In the genomic region with DNA sequence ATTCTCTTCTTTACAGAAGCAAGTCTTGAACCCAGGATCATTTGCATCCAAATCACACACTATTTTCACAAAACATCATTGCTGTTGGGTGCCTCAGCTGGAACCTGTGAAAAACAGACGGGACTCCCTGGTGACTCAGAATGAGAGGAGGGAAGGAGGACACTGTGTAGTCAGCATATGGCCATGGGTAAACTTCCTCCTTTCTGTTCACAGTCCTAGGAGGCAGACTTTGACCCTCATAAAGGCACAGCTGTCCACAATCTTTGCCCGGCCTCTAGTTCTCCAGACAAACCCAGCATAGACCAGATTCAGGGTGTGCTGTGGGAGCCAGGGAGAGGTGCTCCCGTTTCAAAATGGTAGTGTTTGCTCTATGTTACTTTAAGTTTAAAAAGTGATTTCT, we compare ENCODE assay signal across 9 cellular contexts.
DNase-seq lines count a peak whose midpoint lies in the region; ATAC-seq, FAIRE-seq and TF ChIP-seq lines count a peak whose summit lies in the region.
"Had no signal": no experiment of that assay in that cellular context is flagged by ENCODE, and none has a peak within 500 bp of the region (broad histone marks: within the 10 kb centered on the region; RNA-seq: fewer than 3 reads in every experiment).

No MANE protein-coding gene starts in this region.

- peak overlapping the region; percentile 12 to 54; a peak in 4 of 6 replicates for H3K27ac ChIP-seq in A549
- H3K27ac ChIP-seq in prostate gland = no peak overlapping the region

- no peak for FAIRE-seq in A549 (lab: Jason Lieb, UNC)

- H3K9me3 Mint-ChIP-seq in activated B cell treated with CpG ODN at 0.5 μM for 24 hours = no peaks in the 10 kb centered on the region
- no peaks in the 10 kb centered on the region for H3K9me3 Mint-ChIP-seq in chondrocyte (ENCODE audit: low read depth)
- H3K9me3 Mint-ChIP-seq: T-helper 1 cell treated with Interleukin-12 subunit alpha and Interleukin-12 subunit beta and Interleukin-4 antibody, amounts not matched to agents 30 μg/mL and 1 μg/mL, for 36 hours had no signal

- TF ChIP-seq POLR2A in A549 (IDR thresholded peaks at IDR 0.05; ENCODE audit: low read length) (no peak), prostate gland (IDR thresholded peaks at IDR 0.05) (no peak)

- DNase-seq in A549 (ENCODE audit: low read depth in 1 of 2, low spot score in 1 of 2) (peak; percentile 9 to 82), activated B cell treated with CpG ODN at 0.5 μM for 24 hours (no peak), prostate gland (ENCODE audit: low spot score) (peak; percentile 50), GM03348 (ENCODE audit: low spot score) (no peak), chondrocyte (ENCODE audit: low spot score) (no peak), GM13977 (ENCODE audit: low spot score) (no peak)

- H3K27me3 Mint-ChIP-seq in activated B cell treated with CpG ODN at 0.5 μM for 24 hours = peaks cover 2% of the 10 kb centered on the region
- no peaks in the 10 kb centered on the region for H3K27me3 Mint-ChIP-seq in chondrocyte (ENCODE audit: low read depth)

- H3K36me3 Mint-ChIP-seq in activated B cell treated with CpG ODN at 0.5 μM for 24 hours (ENCODE audit: low read depth) (no peaks in the 10 kb centered on the region), chondrocyte (ENCODE audit: low read depth) (no peaks in the 10 kb centered on the region)

- in situ Hi-C loops in GM13977 (cut with MboI; ENCODE audit: low pct_unique_long_range_greater_than_20kb, low sequenced_read_pairs, unreplicated experiment) = no loop called here

- H3K4me3 ChIP-seq in A549 (no peak overlapping the region), prostate gland (no peak overlapping the region)

- TF ChIP-seq CTCF in A549 (IDR thresholded peaks at IDR 0.05) = no peak
- TF ChIP-seq CTCF in activated B cell treated with CpG ODN at 0.5 μM for 24 hours (IDR thresholded peaks at IDR 0.05) = no peak
- no peak for TF ChIP-seq CTCF in prostate gland (IDR thresholded peaks at IDR 0.05)
- TF ChIP-seq CTCF in chondrocyte (IDR thresholded peaks at IDR 0.05) = no peak
- no peak for TF ChIP-seq CTCF in GM13977 (IDR thresholded peaks at IDR 0.05; ENCODE audit: extremely low read depth, insufficient read depth, missing control alignments)

- peaks cover 35% of the 10 kb centered on the region for H3K4me1 ChIP-seq in A549
- H3K4me1 ChIP-seq in prostate gland (replicated peaks) = no peaks in the 10 kb centered on the region

- CTCF ChIA-PET in A549 (lab: Yijun Ruan, JAX) (interaction anchor here (1.0 kb wide), 1 partner anchor 34 kb away, joined by 3 read pairs; no protein-coding TSS in a partner anchor), activated B cell treated with CpG ODN at 0.5 μM for 24 hours (lab: Charles Lee) (no interaction called here)

- TF ChIP-seq EP300 in A549 (IDR thresholded peaks at IDR 0.05) = no peak

- 2% methylated on average over 3 of the region's 3 CpGs for WGBS in A549 (ENCODE audit: missing lambda C conversion rate)
- 26% methylated on average over 3 of the region's 3 CpGs for WGBS in prostate gland

- peak overlapping the region; percentile 52 for H3K4me2 ChIP-seq in A549

- H3K36me3 ChIP-seq in prostate gland = no peaks in the 10 kb centered on the region

- H3K4me3 Mint-ChIP-seq in activated B cell treated with CpG ODN at 0.5 μM for 24 hours = no peak overlapping the region
- H3K4me3 Mint-ChIP-seq in chondrocyte (ENCODE audit: unreplicated experiment) = no peak overlapping the region
- H3K4me3 Mint-ChIP-seq: T-helper 1 cell treated with Interleukin-12 subunit alpha and Interleukin-12 subunit beta and Interleukin-4 antibody, amounts not matched to agents 30 μg/mL and 1 μg/mL, for 36 hours had no signal

- POLR2A ChIA-PET in A549 (lab: Yijun Ruan, JAX) = interaction anchor here (0.6 kb wide), 1 partner anchor 9 kb away, joined by 3 read pairs; no protein-coding TSS in a partner anchor
- POLR2A ChIA-PET in activated B cell treated with CpG ODN at 0.5 μM for 24 hours (lab: Charles Lee) = no interaction called here

- ATAC-seq in A549 (peak; percentile 84 to 93), GM19324 (IDR thresholded peaks at IDR 0.05; ENCODE audit: low FRiP score, unreplicated experiment) (peak; percentile 92), HG03108 (IDR thresholded peaks at IDR 0.05; ENCODE audit: unreplicated experiment) (peak; percentile 98), activated B cell treated with CpG ODN at 0.5 μM for 24 hours (ENCODE audit: low read depth) (peak; percentile 66)

- H3K27me3 ChIP-seq in prostate gland (replicated peaks; ENCODE audit: insufficient read depth) = no peaks in the 10 kb centered on the region

- intact Hi-C loops in activated B cell treated with CpG ODN at 0.5 μM for 24 hours (cut with micrococcal nuclease) = no loop called here
- intact Hi-C loops in prostate gland (cut with DNase I) = loop anchor here (10.0 kb wide), 1 partner anchor 214 kb away; no protein-coding TSS in a partner anchor

- H3K27ac Mint-ChIP-seq in activated B cell treated with CpG ODN at 0.5 μM for 24 hours (no peak overlapping the region), chondrocyte (ENCODE audit: unreplicated experiment) (no peak overlapping the region)
- H3K27ac Mint-ChIP-seq: T-helper 1 cell treated with Interleukin-12 subunit alpha and Interleukin-12 subunit beta and Interleukin-4 antibody, amounts not matched to agents 30 μg/mL and 1 μg/mL, for 36 hours had no signal

- no peak for TF ChIP-seq RAD21 in A549 (conservative IDR thresholded peaks at IDR 0.05 in 1 of 2, IDR thresholded peaks at IDR 0.05 in 1 of 2)

- H3K4me1 Mint-ChIP-seq in activated B cell treated with CpG ODN at 0.5 μM for 24 hours = peaks cover 10% of the 10 kb centered on the region
- H3K4me1 Mint-ChIP-seq in chondrocyte (ENCODE audit: low read depth) = peaks cover 45% of the 10 kb centered on the region

- H3K9me3 ChIP-seq in A549 (no peaks in the 10 kb centered on the region), prostate gland (no peaks in the 10 kb centered on the region)

TF ChIP-seq in A549, 52 proteins besides CTCF, POLR2A, EP300 and RAD21:
- TF ChIP-seq GATA3 (IDR thresholded peaks at IDR 0.05; ENCODE audit: borderline replicate concordance) (0 out of 2 replicates have a peak, but pooled peaks have one; percentile 26), SREBF2 (IDR thresholded peaks at IDR 0.05) (no peak), CEBPB (IDR thresholded peaks at IDR 0.05) (no peak), FOSL2 (IDR thresholded peaks at IDR 0.05) (no peak), FOSL2 (CRISPR knock-in tag; IDR thresholded peaks at IDR 0.05) (peak; percentile 59), REST (IDR thresholded peaks at IDR 0.05) (no peak), ZFP36 (IDR thresholded peaks at IDR 0.05; ENCODE audit: borderline replicate concordance, partially characterized antibody) (no peak), HMGXB4 (CRISPR knock-in tag; IDR thresholded peaks at IDR 0.05; ENCODE audit: borderline replicate concordance) (no peak), KDM1A (IDR thresholded peaks at IDR 0.05; ENCODE audit: low read depth) (no peak), MAFK (IDR thresholded peaks at IDR 0.05; ENCODE audit: partially characterized antibody) (peak; percentile 43), ELK1 (IDR thresholded peaks at IDR 0.05; ENCODE audit: low read depth, low read length) (no peak), HDAC2 (IDR thresholded peaks at IDR 0.05) (no peak)

Comparison
In these comparisons a context has a peak if more than half of its experiments do, and no peak if none do; other contexts are left out.
1. DNase-seq: peak in A549 (2 of 2) and prostate gland (single experiment); none in activated B cell treated with CpG ODN at 0.5 μM for 24 hours (single experiment), GM03348 (single experiment), chondrocyte (single experiment) and GM13977 (single experiment).
2. H3K27ac ChIP-seq: peak in A549 (2 of 2); none in prostate gland (0 of 2).
3. Peak in every context shown above with its lines, with median percentiles within 50 percentile points of each other: ATAC-seq.